In the genomic region with DNA sequence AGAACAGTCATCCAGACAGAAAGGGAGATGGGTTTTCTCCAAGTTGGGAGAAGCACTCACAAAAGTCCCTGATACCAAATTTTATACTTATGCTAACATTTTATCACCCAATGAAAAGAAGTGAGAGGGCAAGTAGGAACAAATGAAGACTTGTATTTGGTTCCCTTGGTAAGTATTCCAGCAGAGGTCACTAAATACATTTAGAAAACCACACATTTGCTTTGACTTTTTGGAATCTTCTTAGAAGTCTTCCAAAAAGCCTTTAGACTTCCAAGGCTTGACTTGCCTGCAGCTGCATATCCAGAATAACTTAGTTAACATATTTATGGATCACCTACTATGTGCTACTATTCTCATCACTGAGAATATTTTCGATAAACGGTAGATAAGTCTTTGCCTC, we compare ENCODE assay signal across 11 cellular contexts. TPM values are rescaled to one million over a fixed set of nuclear protein-coding genes. Genes with fewer than 3 reads are reported as not detected.
DNase-seq lines count a peak whose midpoint lies in the region; ATAC-seq and TF ChIP-seq lines count a peak whose summit lies in the region.
"Had no signal": no experiment of that assay in that cellular context is flagged by ENCODE, and none has a peak within 500 bp of the region (broad histone marks: within the 10 kb centered on the region; RNA-seq: fewer than 3 reads in every experiment).

No MANE protein-coding gene starts in this region.

- no peak overlapping the region for H3K4me3 ChIP-seq in upper lobe of left lung
- H3K4me3 ChIP-seq: HAP-1 had no signal

- no peaks in the 10 kb centered on the region for H3K36me3 Mint-ChIP-seq in activated CD8-positive, alpha-beta T cell treated with anti-CD3 and anti-CD28 coated beads for 36 hours (ENCODE audit: low read depth)
- H3K36me3 Mint-ChIP-seq in activated CD8-positive, alpha-beta T cell treated with anti-CD3 and anti-CD28 coated beads, Interleukin-2, amount 10 ng/mL, durations not matched to agents 7 days and 5 days (ENCODE audit: low read depth): no peaks in the 10 kb centered on the region

- CTCF ChIA-PET in activated CD8-positive, alpha-beta T cell treated with anti-CD3 and anti-CD28 coated beads for 36 hours (lab: Charles Lee): interaction anchor here (1.8 kb wide), 1 partner anchor 72 kb away, joined by 12 read pairs; no protein-coding TSS in a partner anchor
- CTCF ChIA-PET in activated CD8-positive, alpha-beta T cell treated with anti-CD3 and anti-CD28 coated beads, Interleukin-2, amount 10 ng/mL, durations not matched to agents 7 days and 5 days (lab: Charles Lee): interaction anchor here (1.1 to 4.2 kb wide), 2 partner anchors 73 to 78 kb away, joined by 4 to 35 read pairs; no protein-coding TSS in a partner anchor

- peak; percentile 29 for TF ChIP-seq CTCF in activated CD8-positive, alpha-beta T cell treated with anti-CD3 and anti-CD28 coated beads for 36 hours (IDR thresholded peaks at IDR 0.05)
- peak in 4 of 6 experiments; percentile 7 to 29 (median 22) for TF ChIP-seq CTCF in upper lobe of left lung (IDR thresholded peaks at IDR 0.05)

- H3K9me3 Mint-ChIP-seq in activated CD8-positive, alpha-beta T cell treated with anti-CD3 and anti-CD28 coated beads for 36 hours: no peaks in the 10 kb centered on the region
- H3K9me3 Mint-ChIP-seq in activated CD8-positive, alpha-beta T cell treated with anti-CD3 and anti-CD28 coated beads, Interleukin-2, amount 10 ng/mL, durations not matched to agents 7 days and 5 days (ENCODE audit: insufficient read depth): no peaks in the 10 kb centered on the region

- no peak overlapping the region for H3K27ac ChIP-seq in upper lobe of left lung

- POLR2A ChIA-PET in activated CD8-positive, alpha-beta T cell treated with anti-CD3 and anti-CD28 coated beads for 36 hours (lab: Charles Lee): no interaction called here
- POLR2A ChIA-PET in activated CD8-positive, alpha-beta T cell treated with anti-CD3 and anti-CD28 coated beads, Interleukin-2, amount 10 ng/mL, durations not matched to agents 7 days and 5 days (lab: Charles Lee): no interaction called here

- no peaks in the 10 kb centered on the region for H3K9me3 ChIP-seq in upper lobe of left lung
- H3K9me3 ChIP-seq: HAP-1 had no signal

- no peaks in the 10 kb centered on the region for H3K36me3 ChIP-seq in upper lobe of left lung
- H3K36me3 ChIP-seq: HAP-1 had no signal

- ATAC-seq in activated CD8-positive, alpha-beta T cell treated with anti-CD3 and anti-CD28 coated beads for 36 hours: no peak
- ATAC-seq in activated CD8-positive, alpha-beta T cell treated with anti-CD3 and anti-CD28 coated beads, Interleukin-2, amount 10 ng/mL, durations not matched to agents 7 days and 5 days: no peak
- ATAC-seq in left ventricle myocardium superior: peak; percentile 61
- no peak for ATAC-seq in upper lobe of left lung (ENCODE audit: low FRiP score in 2 of 2)

- no peaks in the 10 kb centered on the region for H3K4me1 ChIP-seq in upper lobe of left lung
- H3K4me1 ChIP-seq: HAP-1 had no signal

- no peaks in the 10 kb centered on the region for H3K4me1 Mint-ChIP-seq in activated CD8-positive, alpha-beta T cell treated with anti-CD3 and anti-CD28 coated beads for 36 hours (ENCODE audit: low read depth)
- H3K4me1 Mint-ChIP-seq in activated CD8-positive, alpha-beta T cell treated with anti-CD3 and anti-CD28 coated beads, Interleukin-2, amount 10 ng/mL, durations not matched to agents 7 days and 5 days (ENCODE audit: low read depth): no peaks in the 10 kb centered on the region

- no peak overlapping the region for H3K27ac Mint-ChIP-seq in activated CD8-positive, alpha-beta T cell treated with anti-CD3 and anti-CD28 coated beads for 36 hours
- H3K27ac Mint-ChIP-seq in activated CD8-positive, alpha-beta T cell treated with anti-CD3 and anti-CD28 coated beads, Interleukin-2, amount 10 ng/mL, durations not matched to agents 7 days and 5 days: no peak overlapping the region

- TF ChIP-seq EP300 in upper lobe of left lung (IDR thresholded peaks at IDR 0.05): no peak

- intact Hi-C loops in activated CD8-positive, alpha-beta T cell treated with anti-CD3 and anti-CD28 coated beads for 36 hours (cut with micrococcal nuclease): loop anchor here (2.0 kb wide), 1 partner anchor 73 kb away; no protein-coding TSS in a partner anchor
- intact Hi-C loops in left ventricle myocardium superior (cut with micrococcal nuclease): loop anchor here (5.0 kb wide), 1 partner anchor 75 kb away; no protein-coding TSS in a partner anchor

- WGBS in upper lobe of left lung, 2 donors: 76% methylated on average over 2 of the region's 2 CpGs

- no peak for DNase-seq in activated CD8-positive, alpha-beta T cell treated with anti-CD3 and anti-CD28 coated beads for 36 hours
- DNase-seq in activated CD8-positive, alpha-beta T cell treated with anti-CD3 and anti-CD28 coated beads, Interleukin-2, amount 10 ng/mL, durations not matched to agents 7 days and 5 days: no peak
- DNase-seq in SW480 (ENCODE audit: low spot score) (peak; percentile 20), left ventricle myocardium superior (no peak), upper lobe of left lung (no peak), nucleus accumbens (lab: John Stamatoyannopoulos, UW) (no peak)
- no peak for DNase-seq in activated CD8-positive, alpha-beta memory T cell treated with anti-CD3 and anti-CD28 coated beads for 24 hours
- no peak for DNase-seq in activated CD4-positive, alpha-beta T cell treated with anti-CD3 and anti-CD28 coated beads for 4 hours
- DNase-seq: NCI-H524 treated with DMSO at 0.1 percent for 48 hours; stimulated activated naive CD4-positive, alpha-beta T cell treated with Interleukin-2 at 50 U/mL for 16 hours had no signal

- no peaks in the 10 kb centered on the region for H3K27me3 Mint-ChIP-seq in activated CD8-positive, alpha-beta T cell treated with anti-CD3 and anti-CD28 coated beads for 36 hours
- peaks cover 7% of the 10 kb centered on the region for H3K27me3 Mint-ChIP-seq in activated CD8-positive, alpha-beta T cell treated with anti-CD3 and anti-CD28 coated beads, Interleukin-2, amount 10 ng/mL, durations not matched to agents 7 days and 5 days (ENCODE audit: low read depth)

- no peak for TF ChIP-seq POLR2A in upper lobe of left lung (IDR thresholded peaks at IDR 0.05)

- H3K27me3 ChIP-seq in upper lobe of left lung: no peaks in the 10 kb centered on the region

- no peak overlapping the region for H3K4me3 Mint-ChIP-seq in activated CD8-positive, alpha-beta T cell treated with anti-CD3 and anti-CD28 coated beads for 36 hours
- H3K4me3 Mint-ChIP-seq in activated CD8-positive, alpha-beta T cell treated with anti-CD3 and anti-CD28 coated beads, Interleukin-2, amount 10 ng/mL, durations not matched to agents 7 days and 5 days: no peak overlapping the region

RNA-seq across cellular contexts. Expression of a gene that starts 3.1 kb away (rescaled TPM):
- not detected for total RNA-seq in activated CD8-positive, alpha-beta T cell treated with anti-CD3 and anti-CD28 coated beads for 36 hours
- not detected for total RNA-seq in activated CD8-positive, alpha-beta T cell treated with anti-CD3 and anti-CD28 coated beads, Interleukin-2, amount 10 ng/mL, durations not matched to agents 7 days and 5 days
- not detected for total RNA-seq in left ventricle myocardium superior
- total RNA-seq in upper lobe of left lung: under 1 TPM in 1 of 6 donors, not detected in 5; 0.55 TPM

RNA-seq across cellular contexts. Expression of a gene that starts 49.9 kb away (rescaled TPM):
- total RNA-seq in activated CD8-positive, alpha-beta T cell treated with anti-CD3 and anti-CD28 coated beads for 36 hours: 1,000 to 10,000 TPM; 2,161 to 2,384 TPM
- total RNA-seq in activated CD8-positive, alpha-beta T cell treated with anti-CD3 and anti-CD28 coated beads, Interleukin-2, amount 10 ng/mL, durations not matched to agents 7 days and 5 days: 1,000 to 10,000 TPM; 1,063 to 1,149 TPM
- total RNA-seq in left ventricle myocardium superior (2,127 TPM), upper lobe of left lung (100 to 1,000 TPM in 5 of 6 donors, 10 to 100 TPM in 1; 78.6 to 538 (median 297) TPM)
